12 cellular contexts compared by ENCODE assay signal in genomic region chr10:15166325-15166724, GRCh38. TPM values are rescaled to one million over a fixed set of nuclear protein-coding genes. Genes with fewer than 3 reads are reported as not detected.
DNase-seq lines count a peak whose midpoint lies in the region; ATAC-seq and TF ChIP-seq lines count a peak whose summit lies in the region.
"Had no signal": no experiment of that assay in that cellular context is flagged by ENCODE, and none has a peak within 500 bp of the region (broad histone marks: within the 10 kb centered on the region; RNA-seq: fewer than 3 reads in every experiment).

No MANE protein-coding gene starts in this region.

- ATAC-seq in heart left ventricle (no peak), Right ventricle myocardium inferior (no peak)
- ATAC-seq in activated CD8-positive, alpha-beta T cell treated with anti-CD3 and anti-CD28 coated beads for 36 hours: no peak

- no peak overlapping the region for H3K27ac Mint-ChIP-seq in activated CD8-positive, alpha-beta T cell treated with anti-CD3 and anti-CD28 coated beads for 36 hours
- no peak overlapping the region for H3K27ac Mint-ChIP-seq in glutamatergic neuron (ENCODE audit: unreplicated experiment)

- DNase-seq in heart left ventricle (no peak), Right ventricle myocardium inferior (ENCODE audit: missing footprints) (no peak), glutamatergic neuron (no peak), superior temporal gyrus (ENCODE audit: extremely low spot score) (peak; percentile 40), GM19238 (ENCODE audit: insufficient read length, low spot score) (no peak), cerebellum (ENCODE audit: low spot score) (no peak)
- no peak for DNase-seq in activated CD8-positive, alpha-beta T cell treated with anti-CD3 and anti-CD28 coated beads for 36 hours
- no peak for DNase-seq in effector CD4-positive, alpha-beta T cell
- DNase-seq: hypothalamus, NCI-H2081 had no signal

- 51 to 66% (median 60%) methylated on average over 2 of the region's 2 CpGs for WGBS in heart left ventricle, 4 donors

- H3K4me1 Mint-ChIP-seq in activated CD8-positive, alpha-beta T cell treated with anti-CD3 and anti-CD28 coated beads for 36 hours (ENCODE audit: low read depth): peaks cover 52% of the 10 kb centered on the region
- peaks cover 18% of the 10 kb centered on the region for H3K4me1 Mint-ChIP-seq in glutamatergic neuron (ENCODE audit: low read depth, unreplicated experiment)

- POLR2A ChIA-PET in activated CD8-positive, alpha-beta T cell treated with anti-CD3 and anti-CD28 coated beads for 36 hours (lab: Charles Lee): interaction anchor here (0.5 to 0.9 kb wide), 2 partner anchors 13 to 25 kb away, joined by 3 to 4 read pairs; no protein-coding TSS in a partner anchor

- no peaks in the 10 kb centered on the region for H3K27me3 Mint-ChIP-seq in activated CD8-positive, alpha-beta T cell treated with anti-CD3 and anti-CD28 coated beads for 36 hours
- peaks cover 8% of the 10 kb centered on the region for H3K27me3 Mint-ChIP-seq in glutamatergic neuron (ENCODE audit: unreplicated experiment)

- H3K4me3 Mint-ChIP-seq in activated CD8-positive, alpha-beta T cell treated with anti-CD3 and anti-CD28 coated beads for 36 hours: peak overlapping the region; percentile 80
- H3K4me3 Mint-ChIP-seq in glutamatergic neuron (ENCODE audit: unreplicated experiment): peak overlapping the region; percentile 97

- H3K36me3 Mint-ChIP-seq in activated CD8-positive, alpha-beta T cell treated with anti-CD3 and anti-CD28 coated beads for 36 hours (ENCODE audit: low read depth): peaks cover 4% of the 10 kb centered on the region
- H3K36me3 Mint-ChIP-seq in glutamatergic neuron (ENCODE audit: unreplicated experiment): no peaks in the 10 kb centered on the region

- TF ChIP-seq CTCF in heart left ventricle (IDR thresholded peaks at IDR 0.05): no peak
- no peak for TF ChIP-seq CTCF in activated CD8-positive, alpha-beta T cell treated with anti-CD3 and anti-CD28 coated beads for 36 hours (IDR thresholded peaks at IDR 0.05)
- TF ChIP-seq CTCF in glutamatergic neuron (IDR thresholded peaks at IDR 0.05; ENCODE audit: partially characterized antibody, unreplicated experiment): no peak

- peak overlapping the region in 7 of 12 donors; percentile 8 to 99 (median 75) for H3K4me3 ChIP-seq in heart left ventricle
- H3K4me3 ChIP-seq: BLaER1 treated with 17β-estradiol and CSF1 and Interleukin-3, amounts not matched to agents 10 nM and 100 nM had no signal

- H3K27me3 ChIP-seq in heart left ventricle: no peaks in the 10 kb centered on the region

- H3K9me3 Mint-ChIP-seq in activated CD8-positive, alpha-beta T cell treated with anti-CD3 and anti-CD28 coated beads for 36 hours: no peaks in the 10 kb centered on the region
- peaks cover 8% of the 10 kb centered on the region for H3K9me3 Mint-ChIP-seq in glutamatergic neuron (ENCODE audit: unreplicated experiment)

- no peak overlapping the region for H3K27ac ChIP-seq in heart left ventricle
- H3K27ac ChIP-seq: BLaER1 treated with 17β-estradiol and CSF1 and Interleukin-3, amounts not matched to agents 10 nM and 100 nM; RWPE1 had no signal

- no peaks in the 10 kb centered on the region for H3K36me3 ChIP-seq in heart left ventricle
- H3K36me3 ChIP-seq: BLaER1 treated with 17β-estradiol and CSF1 and Interleukin-3, amounts not matched to agents 10 nM and 100 nM had no signal

- peaks cover 3 to 50% (median 28%) of the 10 kb centered on the region in 12 donors for H3K4me1 ChIP-seq in heart left ventricle

- CTCF ChIA-PET in activated CD8-positive, alpha-beta T cell treated with anti-CD3 and anti-CD28 coated beads for 36 hours (lab: Charles Lee): interaction anchor here (1.3 to 2.5 kb wide), 3 partner anchors 44 to 67 kb away, joined by 3 to 12 read pairs (median 11); no protein-coding TSS in a partner anchor

- intact Hi-C loops in heart left ventricle (cut with DNase I): loop anchor here in 3 of 10 donors (5.0 kb wide), 3 partner anchors 36 to 209 kb away; partner anchors contain the start of genes MEIG1 (in 1 of the 3) and RPP38 (in 1 of the 3)
- intact Hi-C loops in Right ventricle myocardium inferior (cut with DNase I): loop anchor here (5.0 to 10.0 kb wide), 3 partner anchors 54 to 562 kb away; partner anchors contain the start of gene SUV39H2
- intact Hi-C loops in activated CD8-positive, alpha-beta T cell treated with anti-CD3 and anti-CD28 coated beads for 36 hours (cut with micrococcal nuclease): no loop called here

- no peaks in the 10 kb centered on the region for H3K9me3 ChIP-seq in heart left ventricle
- H3K9me3 ChIP-seq: BLaER1 treated with 17β-estradiol and CSF1 and Interleukin-3, amounts not matched to agents 10 nM and 100 nM had no signal

- no peak for TF ChIP-seq POLR2A in heart left ventricle (IDR thresholded peaks at IDR 0.05)

RNA-seq across cellular contexts. Expression of gene NMT2, which starts 2.2 kb away (rescaled TPM):
- 10 to 100 TPM; 11.6 to 19.0 (median 13.2) TPM for total RNA-seq in heart left ventricle
- polyA plus RNA-seq in heart left ventricle: 1 to 10 TPM; 6.7 to 8.0 TPM
- 14.3 TPM for total RNA-seq in Right ventricle myocardium inferior
- total RNA-seq in activated CD8-positive, alpha-beta T cell treated with anti-CD3 and anti-CD28 coated beads for 36 hours: 10 to 100 TPM; 15.9 to 16.2 TPM
- 33.4 TPM for total RNA-seq in glutamatergic neuron (ENCODE audit: unreplicated experiment)
- total RNA-seq in cerebellum: 35.0 TPM
